ENCODE assay signal across 10 cellular contexts in genomic region chr4:2591189-2591588, GRCh38. TPM values are rescaled to one million over a fixed set of nuclear protein-coding genes. Genes with fewer than 3 reads are reported as not detected.
A peak's percentile ranks its signal among the peaks of the same experiment; 100 is the strongest.
DNase-seq lines count a peak whose midpoint lies in the region; ATAC-seq and TF ChIP-seq lines count a peak whose summit lies in the region.
"Had no signal": no experiment of that assay in that cellular context is flagged by ENCODE, and none has a peak within 500 bp of the region (broad histone marks: within the 10 kb centered on the region; RNA-seq: fewer than 3 reads in every experiment).

No MANE protein-coding gene starts in this region.

- WGBS in thyroid gland, 2 donors = 26 to 38% methylated on average over 8 of the region's 8 CpGs

- peaks cover 34 to 47% of the 10 kb centered on the region in 2 donors for H3K4me1 ChIP-seq in thyroid gland

- H3K27ac Mint-ChIP-seq in activated CD4-positive, alpha-beta T cell treated with anti-CD3 and anti-CD28 coated beads, Interleukin-2, amount 10 ng/mL, durations not matched to agents 24 days and 14 days = peak overlapping the region; percentile 60
- no peak overlapping the region for H3K27ac Mint-ChIP-seq in activated CD4-positive, alpha-beta T cell treated with anti-CD3 and anti-CD28 coated beads, Interleukin-2, amount 10 ng/mL, durations not matched to agents 7 days and 5 days

- no peak overlapping the region for H3K4me3 Mint-ChIP-seq in activated CD4-positive, alpha-beta T cell treated with anti-CD3 and anti-CD28 coated beads, Interleukin-2, amount 10 ng/mL, durations not matched to agents 24 days and 14 days
- H3K4me3 Mint-ChIP-seq in activated CD4-positive, alpha-beta T cell treated with anti-CD3 and anti-CD28 coated beads, Interleukin-2, amount 10 ng/mL, durations not matched to agents 7 days and 5 days = no peak overlapping the region

- no peaks in the 10 kb centered on the region for H3K27me3 ChIP-seq in thyroid gland

- H3K36me3 Mint-ChIP-seq in activated CD4-positive, alpha-beta T cell treated with anti-CD3 and anti-CD28 coated beads, Interleukin-2, amount 10 ng/mL, durations not matched to agents 24 days and 14 days (ENCODE audit: low read depth) = no peaks in the 10 kb centered on the region
- no peaks in the 10 kb centered on the region for H3K36me3 Mint-ChIP-seq in activated CD4-positive, alpha-beta T cell treated with anti-CD3 and anti-CD28 coated beads, Interleukin-2, amount 10 ng/mL, durations not matched to agents 7 days and 5 days (ENCODE audit: low read depth)

- CTCF ChIA-PET in activated CD4-positive, alpha-beta T cell treated with anti-CD3 and anti-CD28 coated beads, Interleukin-2, amount 10 ng/mL, durations not matched to agents 7 days and 5 days (lab: Charles Lee) = no interaction called here

- no peaks in the 10 kb centered on the region for H3K9me3 ChIP-seq in thyroid gland

- peak; percentile 38 for ATAC-seq in left lobe of liver
- no peak for ATAC-seq in HG03280 (IDR thresholded peaks at IDR 0.05; ENCODE audit: unreplicated experiment)

- H3K4me1 Mint-ChIP-seq in activated CD4-positive, alpha-beta T cell treated with anti-CD3 and anti-CD28 coated beads, Interleukin-2, amount 10 ng/mL, durations not matched to agents 24 days and 14 days = peaks cover 35% of the 10 kb centered on the region
- peaks cover 40% of the 10 kb centered on the region for H3K4me1 Mint-ChIP-seq in activated CD4-positive, alpha-beta T cell treated with anti-CD3 and anti-CD28 coated beads, Interleukin-2, amount 10 ng/mL, durations not matched to agents 7 days and 5 days

- H3K4me3 ChIP-seq in thyroid gland (replicated peaks in 1 of 3) = no peak overlapping the region

- TF ChIP-seq CTCF in thyroid gland (IDR thresholded peaks at IDR 0.05) = no peak

- no peak for TF ChIP-seq POLR2A in thyroid gland (IDR thresholded peaks at IDR 0.05)

- intact Hi-C loops in activated CD4-positive, alpha-beta T cell treated with anti-CD3 and anti-CD28 coated beads, Interleukin-2, amount 10 ng/mL, durations not matched to agents 24 days and 14 days (cut with micrococcal nuclease) = no loop called here
- intact Hi-C loops in thyroid gland (cut with DNase I) = no loop called here

- no peaks in the 10 kb centered on the region for H3K27me3 Mint-ChIP-seq in activated CD4-positive, alpha-beta T cell treated with anti-CD3 and anti-CD28 coated beads, Interleukin-2, amount 10 ng/mL, durations not matched to agents 24 days and 14 days
- H3K27me3 Mint-ChIP-seq in activated CD4-positive, alpha-beta T cell treated with anti-CD3 and anti-CD28 coated beads, Interleukin-2, amount 10 ng/mL, durations not matched to agents 7 days and 5 days = no peaks in the 10 kb centered on the region

- DNase-seq in activated CD4-positive, alpha-beta T cell treated with anti-CD3 and anti-CD28 coated beads, Interleukin-2, amount 10 ng/mL, durations not matched to agents 24 days and 14 days = no peak
- no peak for DNase-seq in activated CD4-positive, alpha-beta T cell treated with anti-CD3 and anti-CD28 coated beads, Interleukin-2, amount 10 ng/mL, durations not matched to agents 7 days and 5 days
- DNase-seq in amniotic epithelial cell (ENCODE audit: low read depth) (peak; percentile 81), left lobe of liver (ENCODE audit: low spot score) (no peak), thyroid gland (peak; percentile 64 to 67)
- no peak for DNase-seq in activated naive CD4-positive, alpha-beta T cell (lab: John Stamatoyannopoulos, UW)
- no peak for DNase-seq in activated effector memory CD4-positive, alpha-beta T cell treated with Interleukin-2 at 50 U/mL for 16 hours
- DNase-seq: activated CD8-positive, alpha-beta memory T cell treated with anti-CD3 and anti-CD28 coated beads, Interleukin-2, amount 50 U/mL, for 4 hours; NK-92 treated with Interleukin-12 subunit alpha and Interleukin-12 subunit beta, amount 100 ng/mL, for 24 hours had no signal

- POLR2A ChIA-PET in activated CD4-positive, alpha-beta T cell treated with anti-CD3 and anti-CD28 coated beads, Interleukin-2, amount 10 ng/mL, durations not matched to agents 7 days and 5 days (lab: Charles Lee) = no interaction called here

- no peaks in the 10 kb centered on the region for H3K36me3 ChIP-seq in thyroid gland

- H3K27ac ChIP-seq in thyroid gland = peak overlapping the region; percentile 12 to 50 (median 29)

- H3K9me3 Mint-ChIP-seq in activated CD4-positive, alpha-beta T cell treated with anti-CD3 and anti-CD28 coated beads, Interleukin-2, amount 10 ng/mL, durations not matched to agents 24 days and 14 days = no peaks in the 10 kb centered on the region
- no peaks in the 10 kb centered on the region for H3K9me3 Mint-ChIP-seq in activated CD4-positive, alpha-beta T cell treated with anti-CD3 and anti-CD28 coated beads, Interleukin-2, amount 10 ng/mL, durations not matched to agents 7 days and 5 days

RNA-seq across cellular contexts. Expression of gene FAM193A, which starts 54.7 kb away (rescaled TPM):
- 29.5 and 30.1 TPM in 2 replicates for total RNA-seq in activated CD4-positive, alpha-beta T cell treated with anti-CD3 and anti-CD28 coated beads, Interleukin-2, amount 10 ng/mL, durations not matched to agents 24 days and 14 days
- 10 to 100 TPM; 33.2 to 35.5 TPM for total RNA-seq in activated CD4-positive, alpha-beta T cell treated with anti-CD3 and anti-CD28 coated beads, Interleukin-2, amount 10 ng/mL, durations not matched to agents 7 days and 5 days
- total RNA-seq in left lobe of liver = 10.6 TPM
- 10 to 100 TPM; 22.4 to 36.7 (median 30.3) TPM for total RNA-seq in thyroid gland

Comparison
In these comparisons a context has a peak if more than half of its experiments do, and no peak if none do; other contexts are left out.
1. DNase-seq: peak in amniotic epithelial cell (single experiment) and thyroid gland (2 of 2); none in activated CD4-positive, alpha-beta T cell treated with anti-CD3 and anti-CD28 coated beads, Interleukin-2, amount 10 ng/mL, durations not matched to agents 24 days and 14 days (single experiment), activated CD4-positive, alpha-beta T cell treated with anti-CD3 and anti-CD28 coated beads, Interleukin-2, amount 10 ng/mL, durations not matched to agents 7 days and 5 days (single experiment), left lobe of liver (single experiment), activated naive CD4-positive, alpha-beta T cell (0 of 4) and activated effector memory CD4-positive, alpha-beta T cell treated with Interleukin-2 at 50 U/mL for 16 hours (single experiment).